Comparison of ENCODE assay signal across 8 cellular contexts in genomic region chr11:95641506-95641905, GRCh38.
DNase-seq lines count a peak whose midpoint lies in the region; ATAC-seq and TF ChIP-seq lines count a peak whose summit lies in the region.

No MANE protein-coding gene starts in this region.

- no peak overlapping the region for H3K27ac Mint-ChIP-seq in H9
- H3K27ac Mint-ChIP-seq in CD14-positive monocyte: no peak overlapping the region

- H3K23ac ChIP-seq in H9 (ENCODE audit: insufficient read length, low read depth, low read length): no peak overlapping the region

- no CpG with 5 or more reads among the region's 3 CpGs for WGBS in H9 (ENCODE audit: extremely low coverage, insufficient read length, low lambda C conversion rate)

- no peak overlapping the region for H3K4ac ChIP-seq in H9 (ENCODE audit: low read depth, low read length)

- H2BK12ac ChIP-seq in H9 (ENCODE audit: insufficient read length, low read depth, low read length): no peak overlapping the region

- H3K4me3 ChIP-seq in foreskin fibroblast (ENCODE audit: low read depth in 1 of 2, low read length in 2 of 2): no peak overlapping the region

- H2BK120ac ChIP-seq in H9 (ENCODE audit: low read depth, low read length, poor library complexity, severe bottlenecking): no peak overlapping the region

- no peak overlapping the region for H2AFZ ChIP-seq in H9 (ENCODE audit: low read length)

- H3K36me3 Mint-ChIP-seq in H9 (ENCODE audit: insufficient read depth in 1 of 3, low read depth in 3 of 3) (peaks cover 0 to 7% (median 0%) of the 10 kb centered on the region in 3 experiments; a peak in 2 of 7 replicates), CD14-positive monocyte (no peaks in the 10 kb centered on the region)

- no peaks in the 10 kb centered on the region; the same call in 1 of the 2 replicates for H3K27me3 Mint-ChIP-seq in H9 (ENCODE audit: low read depth)
- peaks cover 0 to 2% (median 0%) of the 10 kb centered on the region in 3 donors for H3K27me3 Mint-ChIP-seq in CD14-positive monocyte (ENCODE audit: low read depth in 3 of 3)

- no peak overlapping the region for H4K8ac ChIP-seq in H9 (replicated peaks; ENCODE audit: insufficient read length, low read depth, low read length)

- H3K4me1 ChIP-seq in H9 (ENCODE audit: insufficient read depth, low read length): no peaks in the 10 kb centered on the region

- H3K9ac ChIP-seq in H9 (ENCODE audit: extremely low read depth, insufficient read length, low read length): no peak overlapping the region

- no peak overlapping the region for H3K18ac ChIP-seq in H9 (ENCODE audit: insufficient read length, low read depth, low read length)

- no peak overlapping the region for H2BK15ac ChIP-seq in H9 (ENCODE audit: low read depth, low read length)

- no peaks in the 10 kb centered on the region for H3K79me2 ChIP-seq in H9 (ENCODE audit: insufficient read depth, low read length)

- H4K91ac ChIP-seq in H9 (ENCODE audit: insufficient read length, low read depth, low read length): no peak overlapping the region

- ATAC-seq in GM18508 (IDR thresholded peaks at IDR 0.05; ENCODE audit: insufficient read depth, unreplicated experiment) (peak; percentile 99), GM21526 (IDR thresholded peaks at IDR 0.05; ENCODE audit: low FRiP score, unreplicated experiment) (peak; percentile 100), HG03575 (IDR thresholded peaks at IDR 0.05; ENCODE audit: extremely low read depth, insufficient number of reproducible peaks, low FRiP score, unreplicated experiment) (peak; percentile 99)

- H2AK5ac ChIP-seq in H9 (ENCODE audit: insufficient read length, low read length): no peak overlapping the region

- no peak overlapping the region for H2BK20ac ChIP-seq in H9 (ENCODE audit: low read depth, low read length, poor library complexity, severe bottlenecking)

- H4K5ac ChIP-seq in H9 (ENCODE audit: insufficient read length, low read depth, low read length): no peak overlapping the region

- H3K4me3 Mint-ChIP-seq in H9 (no peak overlapping the region), CD14-positive monocyte (no peak overlapping the region)

- peaks cover 5 to 7% of the 10 kb centered on the region in 2 experiments; a peak in 4 of 5 replicates for H3K9me3 Mint-ChIP-seq in H9
- H3K9me3 Mint-ChIP-seq in CD14-positive monocyte: peaks cover 0 to 10% (median 7%) of the 10 kb centered on the region in 7 donors

- DNase-seq in astrocyte of the hippocampus (ENCODE audit: low read depth, low spot score) (peak; percentile 35), H9 (no peak), erythroblast (lab: John Stamatoyannopoulos, UW) (no peak), foreskin fibroblast (no peak), CD14-positive monocyte (ENCODE audit: low spot score) (no peak)

- TF ChIP-seq CTCF in H9 (conservative IDR thresholded peaks at IDR 0.05) (no peak), foreskin fibroblast (IDR thresholded peaks at IDR 0.05; ENCODE audit: low read depth, low read length) (no peak), CD14-positive monocyte (IDR thresholded peaks at IDR 0.05) (no peak)

- no peak overlapping the region for H3K27ac ChIP-seq in H9 (ENCODE audit: insufficient read length, low read depth, low read length)

- no peaks in the 10 kb centered on the region for H3K23me2 ChIP-seq in H9 (ENCODE audit: insufficient read length, low read depth, low read length, poor library complexity, severe bottlenecking)

- H3K14ac ChIP-seq in H9 (ENCODE audit: insufficient read depth, low read length): no peak overlapping the region

- no peaks in the 10 kb centered on the region for H3K9me3 ChIP-seq in H9 (ENCODE audit: control insufficient read depth, low read depth, low read length)

- H3K56ac ChIP-seq in H9 (ENCODE audit: insufficient read length, low read depth, low read length): no peak overlapping the region

- intact Hi-C loops in CD14-positive monocyte (cut with micrococcal nuclease): no loop called here

- H3K79me1 ChIP-seq in H9 (ENCODE audit: insufficient read depth, low read depth, low read length, poor library complexity, severe bottlenecking): no peaks in the 10 kb centered on the region

- no peak overlapping the region for H2BK5ac ChIP-seq in H9 (ENCODE audit: insufficient read length, low read length)

- no peak for TF ChIP-seq POLR2A in erythroblast (IDR thresholded peaks at IDR 0.05; ENCODE audit: low read length)

- H4K20me1 ChIP-seq in H9 (ENCODE audit: control insufficient read depth, insufficient read depth, insufficient read length): no peaks in the 10 kb centered on the region

- H3T11ph ChIP-seq in H9 (ENCODE audit: low read length): no peak overlapping the region

- H3K4me1 Mint-ChIP-seq in H9 (no peaks in the 10 kb centered on the region), CD14-positive monocyte (peaks cover 9% of the 10 kb centered on the region)

- H3K27me3 ChIP-seq in H9 (ENCODE audit: insufficient read depth, low read length): no peaks in the 10 kb centered on the region

- H3K4me2 ChIP-seq in H9 (ENCODE audit: insufficient read depth, insufficient read length, low read length): no peak overlapping the region
